9 cellular contexts compared by ENCODE assay signal in genomic region chr5:142925795-142926194, GRCh38.
DNase-seq lines count a peak whose midpoint lies in the region; ATAC-seq and TF ChIP-seq lines count a peak whose summit lies in the region.
"Had no signal": no experiment of that assay in that cellular context is flagged by ENCODE, and none has a peak within 500 bp of the region (broad histone marks: within the 10 kb centered on the region; RNA-seq: fewer than 3 reads in every experiment).

No MANE protein-coding gene starts in this region.

- H3K9me3 ChIP-seq in subcutaneous abdominal adipose tissue (ENCODE audit: control insufficient read depth in 5 of 5, low read length in 5 of 5) = no peaks in the 10 kb centered on the region

- H3K9ac ChIP-seq in subcutaneous abdominal adipose tissue (ENCODE audit: low read length in 5 of 5) = peak overlapping the region in 1 of 5 donors; percentile 3

- no peak overlapping the region for H3K4me3 ChIP-seq in HFF-Myc (replicated peaks; ENCODE audit: low read depth, low read length)
- H3K4me3 ChIP-seq in brain microvascular endothelial cell (ENCODE audit: low read depth, low read length) = no peak overlapping the region
- peak overlapping the region in 2 of 5 donors; percentile 2 to 17 for H3K4me3 ChIP-seq in subcutaneous abdominal adipose tissue (ENCODE audit: low read depth in 1 of 5, low read length in 5 of 5)
- H3K4me3 ChIP-seq: K562 had no signal

- H3K27ac ChIP-seq in brain microvascular endothelial cell (no peak overlapping the region), subcutaneous abdominal adipose tissue (ENCODE audit: low read depth, low read length) (peak overlapping the region; percentile 87)

- H3K27me3 ChIP-seq in brain microvascular endothelial cell (replicated peaks) (no peaks in the 10 kb centered on the region), subcutaneous abdominal adipose tissue (ENCODE audit: control insufficient read depth in 5 of 5, insufficient read depth in 4 of 5, low read length in 5 of 5) (no peaks in the 10 kb centered on the region)

- H3K36me3 ChIP-seq in brain microvascular endothelial cell (replicated peaks) (no peaks in the 10 kb centered on the region), subcutaneous abdominal adipose tissue (ENCODE audit: control insufficient read depth in 5 of 5, insufficient read depth in 5 of 5, low read length in 5 of 5) (no peaks in the 10 kb centered on the region)

- DNase-seq in HFF-Myc (ENCODE audit: extremely low read depth, low read depth) (peak; percentile 48), brain microvascular endothelial cell (peak; percentile 70), iris pigment epithelial cell (ENCODE audit: low read depth) (peak; percentile 84), NCI-H446 treated with DMSO at 0.1 percent for 48 hours (lab: John Stamatoyannopoulos, UW) (no peak), SIG-M5 (lab: John Stamatoyannopoulos, UW) (no peak)

- TF ChIP-seq CTCF in HFF-Myc (IDR thresholded peaks at IDR 0.05; ENCODE audit: low read depth, low read length, missing control alignments) (no peak), brain microvascular endothelial cell (IDR thresholded peaks at IDR 0.05; ENCODE audit: low read depth, low read length, missing control alignments) (no peak)

- ATAC-seq in HG03439 (IDR thresholded peaks at IDR 0.05; ENCODE audit: unreplicated experiment) (no peak), HG02981 (IDR thresholded peaks at IDR 0.05; ENCODE audit: unreplicated experiment) (no peak)
- ATAC-seq: K562 had no signal

- in situ Hi-C loops in brain microvascular endothelial cell (cut with HindIII; ENCODE audit: low pct_ligation_motif_present, low sequenced_read_pairs) = no loop called here

- peaks cover 13 to 71% (median 44%) of the 10 kb centered on the region in 5 donors for H3K4me1 ChIP-seq in subcutaneous abdominal adipose tissue (ENCODE audit: control insufficient read depth in 5 of 5, insufficient read depth in 5 of 5, low read length in 5 of 5)

Comparison
In these comparisons a context has a peak if more than half of its experiments do, and no peak if none do; other contexts are left out.
1. DNase-seq: peak in HFF-Myc (single experiment), brain microvascular endothelial cell (single experiment) and iris pigment epithelial cell (single experiment); none in NCI-H446 treated with DMSO at 0.1 percent for 48 hours (single experiment) and SIG-M5 (single experiment).